7 cellular contexts compared by ENCODE assay signal in genomic region chr20:5949943-5950270, GRCh38. TPM values are rescaled to one million over a fixed set of nuclear protein-coding genes. Genes with fewer than 3 reads are reported as not detected.
DNase-seq lines count a peak whose midpoint lies in the region; ATAC-seq and TF ChIP-seq lines count a peak whose summit lies in the region.

No MANE protein-coding gene starts in this region.

- peak overlapping the region; percentile 88 to 93 for H3K4me3 Mint-ChIP-seq in stimulated activated naive B cell treated with anti-CD40 and anti-IgM and Interleukin-4, amounts not matched to agents 10 μg/mL and 1 μg/mL and 100 μg/mL, for 72 hours

- TF ChIP-seq CTCF in HCT116 (IDR thresholded peaks at IDR 0.05 in 2 of 3, conservative IDR thresholded peaks at IDR 0.05 in 1 of 3; ENCODE audit: borderline replicate concordance in 1 of 3, insufficient read depth in 1 of 3, low read depth in 2 of 3, low read length in 2 of 3): no peak
- TF ChIP-seq CTCF in SK-N-SH (IDR thresholded peaks at IDR 0.05): no peak

- peaks cover 68% of the 10 kb centered on the region for H3K79me2 ChIP-seq in HCT116 (ENCODE audit: insufficient read depth, low read length)
- H3K79me2 ChIP-seq in SK-N-SH (ENCODE audit: insufficient read depth): peaks cover 61% of the 10 kb centered on the region

- H3K4me3 ChIP-seq in HCT116 (replicated peaks in 1 of 2; ENCODE audit: low read depth in 1 of 2, low read length in 2 of 2) (peak overlapping the region; percentile 85 to 86), SK-N-SH (ENCODE audit: low read depth in 2 of 2, low read length in 1 of 2) (peak overlapping the region; percentile 76 to 97), right cardiac atrium (ENCODE audit: low read length) (peak overlapping the region; percentile 79)

- TF ChIP-seq EP300 in SK-N-SH (IDR thresholded peaks at IDR 0.05; ENCODE audit: borderline replicate concordance in 1 of 2, low read depth in 1 of 2, low read length in 1 of 2): no peak

- H3K27me3 ChIP-seq in HCT116 (ENCODE audit: insufficient read depth, low read length) (no peaks in the 10 kb centered on the region), SK-N-SH (ENCODE audit: insufficient read depth) (no peaks in the 10 kb centered on the region), right cardiac atrium (ENCODE audit: control insufficient read depth, insufficient read depth) (no peaks in the 10 kb centered on the region)

- DNase-seq in HCT116 (ENCODE audit: low read depth, low spot score) (no peak), SK-N-SH (no peak), right cardiac atrium (no peak), occipital lobe (lab: John Stamatoyannopoulos, UW) (no peak), islet precursor cell (no peak), cerebellar nuclear complex (lab: John Stamatoyannopoulos, UW) (no peak)
- DNase-seq in stimulated activated naive B cell treated with anti-CD40 and anti-IgM and Interleukin-4, amounts not matched to agents 10 μg/mL and 1 μg/mL and 100 μg/mL, for 72 hours: no peak

- BruUV-seq in HCT116 (replicated peaks; lab: Mats Ljungman, UMichigan): TSS peak; percentile 61

- POLR2A ChIA-PET in HCT116 (lab: Charles Lee): no interaction called here
- POLR2A ChIA-PET in SK-N-SH (lab: Yijun Ruan, JAX): no interaction called here

- peak overlapping the region; percentile 87 for H3K9ac ChIP-seq in HCT116 (ENCODE audit: low read length)
- peak overlapping the region; percentile 73 for H3K9ac ChIP-seq in SK-N-SH

- ATAC-seq in HCT116 (peak; percentile 36), right cardiac atrium (no peak)
- ATAC-seq in stimulated activated naive B cell treated with anti-CD40 and anti-IgM and Interleukin-4, amounts not matched to agents 10 μg/mL and 1 μg/mL and 100 μg/mL, for 72 hours (replicated peaks): no peak

- no peak overlapping the region for H2AFZ ChIP-seq in HCT116 (ENCODE audit: low read depth, low read length, poor library complexity, severe bottlenecking)
- H2AFZ ChIP-seq in SK-N-SH (ENCODE audit: low read depth): peak overlapping the region; percentile 73; the same call in 1 of the 2 replicates

- peak overlapping the region; percentile 67 for H3K27ac ChIP-seq in HCT116 (ENCODE audit: low read depth, low read length)
- H3K27ac ChIP-seq in SK-N-SH (ENCODE audit: low read depth in 2 of 2, low read length in 1 of 2): peak overlapping the region; percentile 4 to 73; a peak in 2 of 4 replicates
- H3K27ac ChIP-seq in right cardiac atrium (ENCODE audit: low read length): peak overlapping the region; percentile 47

- no peaks in the 10 kb centered on the region for H3K27me3 Mint-ChIP-seq in stimulated activated naive B cell treated with anti-CD40 and anti-IgM and Interleukin-4, amounts not matched to agents 10 μg/mL and 1 μg/mL and 100 μg/mL, for 72 hours

- peaks cover 37 to 52% of the 10 kb centered on the region in 2 experiments for H3K36me3 ChIP-seq in HCT116 (ENCODE audit: control insufficient read depth in 1 of 2, insufficient read depth in 2 of 2, low read length in 2 of 2)
- H3K36me3 ChIP-seq in SK-N-SH (replicated peaks in 1 of 2; ENCODE audit: control insufficient read depth in 1 of 2, insufficient read depth in 2 of 2, low read length in 1 of 2): peaks cover 35 to 55% of the 10 kb centered on the region in 2 experiments

- intact Hi-C loops in HCT116 (cut with micrococcal nuclease): no loop called here
- intact Hi-C loops in right cardiac atrium (cut with DNase I): loop anchor here in 2 of 4 donors (10.0 kb wide), 2 partner anchors 415 to 425 kb away; no protein-coding TSS in a partner anchor

- H3K9me2 ChIP-seq in HCT116 (ENCODE audit: insufficient read depth) (no peaks in the 10 kb centered on the region), SK-N-SH (no peaks in the 10 kb centered on the region)

- H4K20me1 ChIP-seq in HCT116 (ENCODE audit: insufficient read depth) (no peaks in the 10 kb centered on the region), SK-N-SH (ENCODE audit: insufficient read depth) (no peaks in the 10 kb centered on the region)

- WGBS in SK-N-SH (ENCODE audit: low lambda C conversion rate): 3% methylated on average over 11 of the region's 11 CpGs
- WGBS in right cardiac atrium: under 1% methylated on average over 11 of the region's 11 CpGs

- H3K36me3 Mint-ChIP-seq in stimulated activated naive B cell treated with anti-CD40 and anti-IgM and Interleukin-4, amounts not matched to agents 10 μg/mL and 1 μg/mL and 100 μg/mL, for 72 hours: peaks cover 35 to 50% of the 10 kb centered on the region in 2 donors

- TF ChIP-seq RAD21 in HCT116 (IDR thresholded peaks at IDR 0.05; ENCODE audit: low read depth): no peak
- no peak for TF ChIP-seq RAD21 in SK-N-SH (IDR thresholded peaks at IDR 0.05; ENCODE audit: low read length)

- H3K4me2 ChIP-seq in HCT116 (ENCODE audit: low read length) (peak overlapping the region; percentile 90), SK-N-SH (peak overlapping the region; percentile 74)

- H3K4me1 ChIP-seq in HCT116 (ENCODE audit: control insufficient read depth in 1 of 2, insufficient read depth in 2 of 2, low read length in 2 of 2) (peaks cover 5 to 23% of the 10 kb centered on the region in 2 experiments), SK-N-SH (ENCODE audit: control insufficient read depth in 1 of 2, insufficient read depth in 2 of 2, low read depth in 1 of 2, low read length in 1 of 2) (peaks cover 0 to 11% of the 10 kb centered on the region in 2 experiments; a peak in 2 of 4 replicates), right cardiac atrium (ENCODE audit: control insufficient read depth, insufficient read depth, low read length) (no peaks in the 10 kb centered on the region)

- H3K27ac Mint-ChIP-seq in stimulated activated naive B cell treated with anti-CD40 and anti-IgM and Interleukin-4, amounts not matched to agents 10 μg/mL and 1 μg/mL and 100 μg/mL, for 72 hours: peak overlapping the region; percentile 89

- peaks cover 13% of the 10 kb centered on the region for H3F3A ChIP-seq in SK-N-SH (replicated peaks; ENCODE audit: insufficient read depth)

- H3K4me1 Mint-ChIP-seq in stimulated activated naive B cell treated with anti-CD40 and anti-IgM and Interleukin-4, amounts not matched to agents 10 μg/mL and 1 μg/mL and 100 μg/mL, for 72 hours: peaks cover 18 to 34% of the 10 kb centered on the region in 2 donors

- no peaks in the 10 kb centered on the region for H3K9me3 Mint-ChIP-seq in stimulated activated naive B cell treated with anti-CD40 and anti-IgM and Interleukin-4, amounts not matched to agents 10 μg/mL and 1 μg/mL and 100 μg/mL, for 72 hours

- TF ChIP-seq POLR2A in HCT116 (IDR thresholded peaks at IDR 0.05; ENCODE audit: borderline replicate concordance, extremely low read depth, insufficient read depth, insufficient read length): no peak

- CTCF ChIA-PET in HCT116 (lab: Charles Lee): no interaction called here
- CTCF ChIA-PET in SK-N-SH (lab: Yijun Ruan, JAX): no interaction called here

- no peaks in the 10 kb centered on the region for H3K9me3 ChIP-seq in HCT116 (ENCODE audit: control insufficient read depth in 1 of 2, insufficient read depth in 1 of 2, low read depth in 1 of 2, low read length in 2 of 2)
- no peaks in the 10 kb centered on the region for H3K9me3 ChIP-seq in SK-N-SH
- H3K9me3 ChIP-seq in right cardiac atrium (ENCODE audit: control insufficient read depth, low read length): no peaks in the 10 kb centered on the region

- RAD21 ChIA-PET in HCT116 (lab: Charles Lee; ENCODE audit: low non-redundant PET in 1 of 2, low total read pairs in 2 of 2, uncharacterized antibody in 2 of 2, unreplicated experiment in 2 of 2): no interaction called here

TF ChIP-seq in HCT116, 20 proteins besides CTCF, POLR2A, EP300 and RAD21 (continues in another document):
- TF ChIP-seq CBX3 (IDR thresholded peaks at IDR 0.05; ENCODE audit: low read depth) (no peak), EGR1 (IDR thresholded peaks at IDR 0.05; ENCODE audit: low read depth) (no peak), SP1 (IDR thresholded peaks at IDR 0.05; ENCODE audit: low read depth) (no peak), TCF7L2 (IDR thresholded peaks at IDR 0.05; ENCODE audit: borderline replicate concordance, extremely low read depth, insufficient read depth, insufficient read length) (no peak), EZH2phosphoT487 (IDR thresholded peaks at IDR 0.05; ENCODE audit: borderline replicate concordance) (no peak)

TF ChIP-seq in SK-N-SH, 30 proteins besides CTCF, POLR2A, EP300 and RAD21 (continues in another document):
- no peak for TF ChIP-seq GABPA (IDR thresholded peaks at IDR 0.05; ENCODE audit: low read depth)
- no peak for TF ChIP-seq FOXJ3 (CRISPR knock-in tag; IDR thresholded peaks at IDR 0.05)

RNA-seq across cellular contexts. Expression of gene TRMT6, which starts 0.4 kb away (rescaled TPM):
- total RNA-seq in HCT116 (2021; ENCODE audit: unreplicated experiment) (13.2 TPM), right cardiac atrium (10 to 100 TPM in 1 of 4 donors, 1 to 10 TPM in 3; 8.9 to 11.0 (median 9.5) TPM), occipital lobe (5.8 TPM)
- 5.6 and 6.0 TPM in 2 replicates for polyA plus RNA-seq in HCT116 (2012)
- polyA plus RNA-seq in SK-N-SH (2012; rRNA removed) (16.1 and 16.8 TPM in 2 replicates), right cardiac atrium (7.6 TPM)
- 18.9 and 23.5 TPM in 2 replicates for polyA plus RNA-seq in SK-N-SH (2012; cell fraction: cytosol; rRNA removed)
- polyA plus RNA-seq in SK-N-SH (2012; cell fraction: nucleus; rRNA removed): 7.9 and 13.8 TPM in 2 replicates

RNA-seq across cellular contexts. Expression of gene MCM8, which starts 0.5 kb away (rescaled TPM):
- total RNA-seq in HCT116 (2021; ENCODE audit: unreplicated experiment) (21.9 TPM), right cardiac atrium (1 to 10 TPM; 6.5 to 8.4 (median 7.0) TPM), occipital lobe (4.5 TPM)
- 5.6 and 8.4 TPM in 2 replicates for polyA plus RNA-seq in HCT116 (2012)
- polyA plus RNA-seq in SK-N-SH (2012; rRNA removed) (4.0 and 5.9 TPM in 2 replicates), right cardiac atrium (2.9 TPM)
- polyA plus RNA-seq in SK-N-SH (2012; cell fraction: cytosol; rRNA removed): 6.7 and 6.9 TPM in 2 replicates
- polyA plus RNA-seq in SK-N-SH (2012; cell fraction: nucleus; rRNA removed): 2.9 and 4.9 TPM in 2 replicates

RNA-seq across cellular contexts. Expression of gene CHGB, which starts 38.6 kb away (rescaled TPM):
- total RNA-seq in HCT116 (2021; ENCODE audit: unreplicated experiment) (0.25 TPM), right cardiac atrium (10 to 100 TPM; 48.6 to 99.8 (median 56.2) TPM), occipital lobe (28.5 TPM)
- 0.04 TPM in 1 of 2 replicates, not detected in the other for polyA plus RNA-seq in HCT116 (2012)
- polyA plus RNA-seq in SK-N-SH (2012; rRNA removed) (5.2 and 10.2 TPM in 2 replicates), right cardiac atrium (65.5 TPM)
- 15.8 and 18.6 TPM in 2 replicates for polyA plus RNA-seq in SK-N-SH (2012; cell fraction: cytosol; rRNA removed)
- 1.8 and 2.5 TPM in 2 replicates for polyA plus RNA-seq in SK-N-SH (2012; cell fraction: nucleus; rRNA removed)

RNA-seq across cellular contexts. Expression of gene CRLS1, which starts 56.0 kb away (rescaled TPM):
- total RNA-seq in HCT116 (2021; ENCODE audit: unreplicated experiment) (36.7 TPM), right cardiac atrium (10 to 100 TPM; 75.2 to 99.0 (median 80.7) TPM), occipital lobe (49.4 TPM)
- 24.3 and 27.8 TPM in 2 replicates for polyA plus RNA-seq in HCT116 (2012)
- polyA plus RNA-seq in SK-N-SH (2012; rRNA removed) (32.7 and 53.1 TPM in 2 replicates), right cardiac atrium (115 TPM)
- polyA plus RNA-seq in SK-N-SH (2012; cell fraction: cytosol; rRNA removed): 43.1 and 45.4 TPM in 2 replicates
- polyA plus RNA-seq in SK-N-SH (2012; cell fraction: nucleus; rRNA removed): 26.4 and 47.1 TPM in 2 replicates

Comparison
In these comparisons a context has a peak if more than half of its experiments do, and no peak if none do; other contexts are left out.
1. RNA of gene CHGB, which starts 38.6 kb away (total RNA-seq): 48.6 to 99.8 TPM in right cardiac atrium and 28.5 TPM in occipital lobe (single experiment); 0.25 TPM in HCT116 (single experiment); every median in the first group is over 10 times any median in the second.
2. Peak in every context shown above with its lines, with median percentiles within 50 percentile points of each other: H3K27ac ChIP-seq and H3K4me3 ChIP-seq.